Comparison of ENCODE assay signal across 8 cellular contexts in genomic region chr12:56684745-56685369, GRCh38. TPM values are rescaled to one million over a fixed set of nuclear protein-coding genes. Genes with fewer than 3 reads are reported as not detected.
DNase-seq lines count a peak whose midpoint lies in the region; ATAC-seq, FAIRE-seq and TF ChIP-seq lines count a peak whose summit lies in the region.

No MANE protein-coding gene starts in this region.

- intact Hi-C loops in adrenal gland (cut with DNase I), result loop anchor here in 1 of 2 donors (5.0 kb wide), 1 partner anchor 53 kb away; the partner anchor contains the start of gene BAZ2A
- intact Hi-C loops in left lung (cut with DNase I), result no loop called here
- intact Hi-C loops in thyroid gland (cut with DNase I), result loop anchor here (5.0 kb wide), 2 partner anchors 37 to 38 kb away; partner anchors contain the start of gene ATP5F1B

- H3K9me3 ChIP-seq in adrenal gland (replicated peaks in 1 of 3), result no peaks in the 10 kb centered on the region
- H3K9me3 ChIP-seq in left lung, result no peaks in the 10 kb centered on the region
- H3K9me3 ChIP-seq in thyroid gland, result no peaks in the 10 kb centered on the region

- peak overlapping the region in 1 of 4 donors; percentile 94 for H3K4me3 ChIP-seq in adrenal gland
- H3K4me3 ChIP-seq in left lung, result peak overlapping the region; percentile 2 to 79
- H3K4me3 ChIP-seq in thyroid gland (replicated peaks in 1 of 3), result peak overlapping the region in 1 of 3 donors; percentile 8

- TF ChIP-seq POLR2A in adrenal gland (IDR thresholded peaks at IDR 0.05) (no peak), thyroid gland (IDR thresholded peaks at IDR 0.05) (no peak)

- peaks cover 56% of the 10 kb centered on the region for H3K36me3 Mint-ChIP-seq in activated CD4-positive, alpha-beta T cell treated with anti-CD3 and anti-CD28 coated beads, Interleukin-2, amount 10 ng/mL, durations not matched to agents 7 days and 5 days (ENCODE audit: low read depth)

- H3K4me3 Mint-ChIP-seq in activated CD4-positive, alpha-beta T cell treated with anti-CD3 and anti-CD28 coated beads, Interleukin-2, amount 10 ng/mL, durations not matched to agents 7 days and 5 days, result peak overlapping the region; percentile 100

- FAIRE-seq in HTR-8/SVneo (lab: Jason Lieb, UNC), result no peak

- H3K4me1 Mint-ChIP-seq in activated CD4-positive, alpha-beta T cell treated with anti-CD3 and anti-CD28 coated beads, Interleukin-2, amount 10 ng/mL, durations not matched to agents 7 days and 5 days, result peaks cover 50% of the 10 kb centered on the region

- DNase-seq in activated CD4-positive, alpha-beta T cell treated with anti-CD3 and anti-CD28 coated beads, Interleukin-2, amount 10 ng/mL, durations not matched to agents 7 days and 5 days, result no peak
- DNase-seq in activated CD4-positive, alpha-beta T cell treated with anti-CD3 and anti-CD28 coated beads, Interleukin-2, amount 50 U/mL, for 48 hours, result no peak
- DNase-seq in adrenal gland, result peak in 1 of 7 donors; percentile 48
- peak in 1 of 2 donors; percentile 19 for DNase-seq in left lung
- no peak for DNase-seq in thyroid gland
- DNase-seq in effector CD4-positive, alpha-beta T cell, result no peak
- no peak for DNase-seq in HTR-8/SVneo (ENCODE audit: insufficient read length, low spot score)
- DNase-seq in foreskin melanocyte, result no peak

- TF ChIP-seq CTCF in adrenal gland (IDR thresholded peaks at IDR 0.05), result no peak
- no peak for TF ChIP-seq CTCF in left lung (IDR thresholded peaks at IDR 0.05)
- no peak for TF ChIP-seq CTCF in thyroid gland (IDR thresholded peaks at IDR 0.05)

- POLR2A ChIA-PET in activated CD4-positive, alpha-beta T cell treated with anti-CD3 and anti-CD28 coated beads, Interleukin-2, amount 10 ng/mL, durations not matched to agents 7 days and 5 days (lab: Charles Lee), result interaction anchor here (2.1 kb wide), 1 partner anchor 40 kb away, joined by 5 read pairs; the partner anchor contains the start of gene NACA

- CTCF ChIA-PET in activated CD4-positive, alpha-beta T cell treated with anti-CD3 and anti-CD28 coated beads, Interleukin-2, amount 10 ng/mL, durations not matched to agents 7 days and 5 days (lab: Charles Lee), result interaction anchor here (0.7 to 4.9 kb wide), 7 partner anchors 12 to 566 kb away, joined by 3 to 27 read pairs (median 3); no protein-coding TSS in a partner anchor

- WGBS in adrenal gland, 4 donors, result 15 to 28% (median 17%) methylated on average over 8 of the region's 8 CpGs
- 14 to 19% methylated on average over 8 of the region's 8 CpGs for WGBS in thyroid gland, 2 donors

- H3K27me3 Mint-ChIP-seq in activated CD4-positive, alpha-beta T cell treated with anti-CD3 and anti-CD28 coated beads, Interleukin-2, amount 10 ng/mL, durations not matched to agents 7 days and 5 days, result no peaks in the 10 kb centered on the region

- H3K9me3 Mint-ChIP-seq in activated CD4-positive, alpha-beta T cell treated with anti-CD3 and anti-CD28 coated beads, Interleukin-2, amount 10 ng/mL, durations not matched to agents 7 days and 5 days, result no peaks in the 10 kb centered on the region

- no peaks in the 10 kb centered on the region for H3K27me3 ChIP-seq in adrenal gland
- H3K27me3 ChIP-seq in left lung, result no peaks in the 10 kb centered on the region
- no peaks in the 10 kb centered on the region for H3K27me3 ChIP-seq in thyroid gland

- peaks cover 0 to 9% of the 10 kb centered on the region in 2 donors for H3K36me3 ChIP-seq in adrenal gland (replicated peaks in 1 of 2)
- peaks cover 0 to 30% of the 10 kb centered on the region in 2 donors for H3K36me3 ChIP-seq in left lung
- no peaks in the 10 kb centered on the region for H3K36me3 ChIP-seq in thyroid gland

- peak overlapping the region; percentile 46 to 100 (median 53) for H3K27ac ChIP-seq in adrenal gland
- peak overlapping the region; percentile 77 to 100 for H3K27ac ChIP-seq in left lung
- H3K27ac ChIP-seq in thyroid gland, result peak overlapping the region in 2 of 3 donors; percentile 50 to 100

- ATAC-seq in left lung, result no peak

- H3K4me1 ChIP-seq in adrenal gland (replicated peaks in 1 of 2), result peaks cover 31 to 60% of the 10 kb centered on the region in 2 donors
- peaks cover 15 to 69% of the 10 kb centered on the region in 2 donors for H3K4me1 ChIP-seq in left lung
- peaks cover 32 to 37% of the 10 kb centered on the region in 2 donors for H3K4me1 ChIP-seq in thyroid gland

- peak overlapping the region; percentile 92 for H3K27ac Mint-ChIP-seq in activated CD4-positive, alpha-beta T cell treated with anti-CD3 and anti-CD28 coated beads, Interleukin-2, amount 10 ng/mL, durations not matched to agents 7 days and 5 days

RNA-seq across cellular contexts. Expression of gene PTGES3, which starts 3.2 kb away (rescaled TPM):
- total RNA-seq in activated CD4-positive, alpha-beta T cell treated with anti-CD3 and anti-CD28 coated beads, Interleukin-2, amount 10 ng/mL, durations not matched to agents 7 days and 5 days, result 100 to 1,000 TPM; 218 to 236 TPM
- total RNA-seq in adrenal gland (100 to 1,000 TPM in 4 of 8 donors, 10 to 100 TPM in 4; 47.3 to 171 (median 115) TPM), left lung (100 to 1,000 TPM; 164 to 210 TPM), thyroid gland (100 to 1,000 TPM; 101 to 132 (median 124) TPM)
- polyA plus RNA-seq in adrenal gland, result 100 to 1,000 TPM in 1 of 3 donors, 10 to 100 TPM in 2; 49.1 to 296 (median 68.1) TPM

RNA-seq across cellular contexts. Expression of gene ATP5F1B, which starts 39.1 kb away (rescaled TPM):
- total RNA-seq in activated CD4-positive, alpha-beta T cell treated with anti-CD3 and anti-CD28 coated beads, Interleukin-2, amount 10 ng/mL, durations not matched to agents 7 days and 5 days, result 100 to 1,000 TPM; 506 to 539 TPM
- total RNA-seq in adrenal gland, result 1,000 to 10,000 TPM in 1 of 8 donors, 100 to 1,000 TPM in 7; 512 to 1,073 (median 754) TPM
- 1,000 to 10,000 TPM in 1 of 3 donors, 100 to 1,000 TPM in 2; 306 to 1,296 (median 573) TPM for polyA plus RNA-seq in adrenal gland
- total RNA-seq in left lung, result 100 to 1,000 TPM; 433 to 487 TPM
- total RNA-seq in thyroid gland, result 100 to 1,000 TPM; 310 to 557 (median 431) TPM

RNA-seq across cellular contexts. Expression of gene NACA, which starts 40.2 kb away (rescaled TPM):
- 100 to 1,000 TPM; 805 to 843 TPM for total RNA-seq in activated CD4-positive, alpha-beta T cell treated with anti-CD3 and anti-CD28 coated beads, Interleukin-2, amount 10 ng/mL, durations not matched to agents 7 days and 5 days
- 1,000 to 10,000 TPM in 4 of 8 donors, 100 to 1,000 TPM in 4; 757 to 1,414 (median 1,036) TPM for total RNA-seq in adrenal gland
- polyA plus RNA-seq in adrenal gland, result 1,000 to 10,000 TPM; 1,445 to 1,809 (median 1,599) TPM
- 100 to 1,000 TPM; 531 to 592 TPM for total RNA-seq in left lung
- total RNA-seq in thyroid gland, result 1,000 to 10,000 TPM; 1,034 to 1,717 (median 1,154) TPM

RNA-seq across cellular contexts. Expression of gene BAZ2A, which starts 54.7 kb away (rescaled TPM):
- total RNA-seq in activated CD4-positive, alpha-beta T cell treated with anti-CD3 and anti-CD28 coated beads, Interleukin-2, amount 10 ng/mL, durations not matched to agents 7 days and 5 days, result 100 to 1,000 TPM in 1 of 2 experiments, 10 to 100 TPM in 1; 98.4 to 116 TPM
- total RNA-seq in adrenal gland (10 to 100 TPM; 31.4 to 96.0 (median 80.0) TPM), left lung (10 to 100 TPM; 91.0 to 96.0 TPM), thyroid gland (100 to 1,000 TPM in 1 of 4 donors, 10 to 100 TPM in 3; 61.7 to 122 (median 77.6) TPM)
- polyA plus RNA-seq in adrenal gland, result 100 to 1,000 TPM in 1 of 3 donors, 10 to 100 TPM in 2; 21.9 to 115 (median 65.2) TPM
